9 cellular contexts compared by ENCODE assay signal in the genomic region with DNA sequence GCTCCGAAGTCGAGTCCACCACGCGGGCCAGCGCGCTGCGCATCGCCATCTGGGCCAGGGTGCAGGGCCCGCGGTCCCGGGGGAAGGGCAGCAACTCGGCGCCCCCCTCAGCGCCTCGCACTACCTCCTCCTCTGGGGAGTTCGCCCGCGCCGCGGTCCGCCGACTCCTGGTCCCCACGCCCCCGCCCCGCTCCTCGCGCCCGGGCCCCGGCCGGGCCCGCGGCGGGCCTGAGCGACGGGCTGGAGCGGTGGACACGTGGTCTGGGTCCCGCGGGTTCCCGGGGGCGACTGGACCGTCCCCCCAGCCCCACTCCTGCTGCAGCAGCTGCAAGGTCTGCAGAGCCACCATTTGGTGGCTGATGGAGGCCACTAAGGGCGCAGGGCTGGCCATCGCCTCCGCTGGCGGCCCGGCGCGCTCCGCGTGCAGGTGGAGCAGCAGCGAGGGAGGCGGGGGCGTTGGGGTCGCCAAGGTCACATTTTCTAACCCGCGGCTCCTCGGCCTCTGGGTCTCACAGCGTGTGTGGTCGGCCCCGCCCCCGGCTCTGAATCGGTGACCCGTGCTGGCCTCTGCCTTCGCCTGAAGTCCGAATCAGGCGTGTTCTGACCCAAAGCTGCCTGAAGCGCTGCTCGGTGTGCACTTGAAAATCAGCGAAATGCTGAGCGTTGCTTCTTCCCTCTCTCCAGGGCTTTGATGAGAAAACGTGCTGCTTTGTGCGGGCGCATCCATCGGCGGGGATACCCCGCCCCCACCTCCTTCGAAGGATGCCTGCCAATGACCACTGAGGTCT. TPM values are rescaled to one million over a fixed set of nuclear protein-coding genes. Genes with fewer than 3 reads are reported as not detected.
DNase-seq lines count a peak whose midpoint lies in the region; ATAC-seq and TF ChIP-seq lines count a peak whose summit lies in the region.
"Had no signal": no experiment of that assay in that cellular context is flagged by ENCODE, and none has a peak within 500 bp of the region (broad histone marks: within the 10 kb centered on the region; RNA-seq: fewer than 3 reads in every experiment).

A gene (minus strand): TSS at position 437 of the 788 bp plus-strand sequence. CDS start 46 bp downstream, at position 391.

- ATAC-seq in HG02981 (IDR thresholded peaks at IDR 0.05; ENCODE audit: unreplicated experiment), result no peak

- no peak for TF ChIP-seq POLR2A in transverse colon (IDR thresholded peaks at IDR 0.05)

- H3K4me1 Mint-ChIP-seq in activated CD4-positive, alpha-beta T cell treated with anti-CD3 and anti-CD28 coated beads, Interleukin-2, amount 10 ng/mL, durations not matched to agents 7 days and 5 days, result peaks cover 23% of the 10 kb centered on the region
- H3K4me1 Mint-ChIP-seq in activated CD4-positive, alpha-beta T cell treated with anti-CD3 and anti-CD28 coated beads, Interleukin-2, amount 10 ng/mL, durations not matched to agents 24 days and 14 days, result peaks cover 15% of the 10 kb centered on the region
- H3K4me1 Mint-ChIP-seq in neural crest cell, result peaks cover 15% of the 10 kb centered on the region

- CTCF ChIA-PET in activated CD4-positive, alpha-beta T cell treated with anti-CD3 and anti-CD28 coated beads, Interleukin-2, amount 10 ng/mL, durations not matched to agents 7 days and 5 days (lab: Charles Lee), result no interaction called here

- peaks cover 54% of the 10 kb centered on the region for H3K27me3 ChIP-seq in cardiac muscle cell
- H3K27me3 ChIP-seq in transverse colon, result peaks cover 18% of the 10 kb centered on the region

- H3K27ac ChIP-seq in cardiac muscle cell (no peak within 1 kb of the TSS), transverse colon (no peak within 1 kb of the TSS)

- H3K36me3 ChIP-seq in cardiac muscle cell (no peaks in the 10 kb centered on the region), transverse colon (no peaks in the 10 kb centered on the region)

- intact Hi-C loops in activated CD4-positive, alpha-beta T cell treated with anti-CD3 and anti-CD28 coated beads, Interleukin-2, amount 10 ng/mL, durations not matched to agents 24 days and 14 days (cut with micrococcal nuclease), result no loop called here
- intact Hi-C loops in transverse colon (cut with DNase I; ENCODE audit: low total_unique reads), result no loop called here

- POLR2A ChIA-PET in activated CD4-positive, alpha-beta T cell treated with anti-CD3 and anti-CD28 coated beads, Interleukin-2, amount 10 ng/mL, durations not matched to agents 7 days and 5 days (lab: Charles Lee), result no interaction called here

- in situ Hi-C loops in transverse colon (cut with MboI; ENCODE audit: low pct_ligation_motif_present in 1 of 4, low pct_unique_long_range_greater_than_20kb in 1 of 4, low sequenced_read_pairs in 3 of 4), result no loop called here

- H3K9me3 ChIP-seq in cardiac muscle cell (ENCODE audit: low read depth), result no peaks in the 10 kb centered on the region
- no peaks in the 10 kb centered on the region for H3K9me3 ChIP-seq in transverse colon

- peaks cover 2% of the 10 kb centered on the region for H3K9me3 Mint-ChIP-seq in activated CD4-positive, alpha-beta T cell treated with anti-CD3 and anti-CD28 coated beads, Interleukin-2, amount 10 ng/mL, durations not matched to agents 7 days and 5 days
- H3K9me3 Mint-ChIP-seq in activated CD4-positive, alpha-beta T cell treated with anti-CD3 and anti-CD28 coated beads, Interleukin-2, amount 10 ng/mL, durations not matched to agents 24 days and 14 days, result peaks cover 7% of the 10 kb centered on the region
- H3K9me3 Mint-ChIP-seq in neural crest cell, result no peaks in the 10 kb centered on the region

- H3K4me3 ChIP-seq in cardiac muscle cell (peak within 1 kb of the TSS; percentile 31), transverse colon (peak within 1 kb of the TSS in 3 of 4 donors; percentile 2 to 29 (median 22))

- H3K27ac Mint-ChIP-seq in activated CD4-positive, alpha-beta T cell treated with anti-CD3 and anti-CD28 coated beads, Interleukin-2, amount 10 ng/mL, durations not matched to agents 7 days and 5 days, result no peak within 1 kb of the TSS
- H3K27ac Mint-ChIP-seq in activated CD4-positive, alpha-beta T cell treated with anti-CD3 and anti-CD28 coated beads, Interleukin-2, amount 10 ng/mL, durations not matched to agents 24 days and 14 days, result no peak within 1 kb of the TSS
- peak within 1 kb of the TSS; percentile 76 for H3K27ac Mint-ChIP-seq in neural crest cell (ENCODE audit: unreplicated experiment)

- no peak for DNase-seq in activated CD4-positive, alpha-beta T cell treated with anti-CD3 and anti-CD28 coated beads, Interleukin-2, amount 10 ng/mL, durations not matched to agents 7 days and 5 days
- no peak for DNase-seq in activated CD4-positive, alpha-beta T cell treated with anti-CD3 and anti-CD28 coated beads, Interleukin-2, amount 10 ng/mL, durations not matched to agents 24 days and 14 days
- DNase-seq in cardiac muscle cell (ENCODE audit: low read depth in 1 of 2, low spot score in 1 of 2) (peak in 1 of 2 donors; percentile 23), neural crest cell (ENCODE audit: low read depth, low spot score) (peak; percentile 56), transverse colon (no peak), EL (no peak), GM19238 (ENCODE audit: insufficient read length, low spot score) (no peak)

- peaks cover 15% of the 10 kb centered on the region for H3K27me3 Mint-ChIP-seq in activated CD4-positive, alpha-beta T cell treated with anti-CD3 and anti-CD28 coated beads, Interleukin-2, amount 10 ng/mL, durations not matched to agents 7 days and 5 days
- H3K27me3 Mint-ChIP-seq in activated CD4-positive, alpha-beta T cell treated with anti-CD3 and anti-CD28 coated beads, Interleukin-2, amount 10 ng/mL, durations not matched to agents 24 days and 14 days, result peaks cover 17% of the 10 kb centered on the region
- peaks cover 46% of the 10 kb centered on the region for H3K27me3 Mint-ChIP-seq in neural crest cell (ENCODE audit: low read depth)

- H3K4me3 Mint-ChIP-seq in activated CD4-positive, alpha-beta T cell treated with anti-CD3 and anti-CD28 coated beads, Interleukin-2, amount 10 ng/mL, durations not matched to agents 7 days and 5 days, result peak within 1 kb of the TSS; percentile 8
- H3K4me3 Mint-ChIP-seq in activated CD4-positive, alpha-beta T cell treated with anti-CD3 and anti-CD28 coated beads, Interleukin-2, amount 10 ng/mL, durations not matched to agents 24 days and 14 days, result no peak within 1 kb of the TSS
- H3K4me3 Mint-ChIP-seq in neural crest cell, result peak within 1 kb of the TSS; percentile 88

- WGBS in transverse colon (ENCODE audit: low coverage in 1 of 2), 2 donors, result 62% methylated on average over 47 of the region's 78 CpGs; no CpG with 5 or more reads in 1 of the 2 donors

- peaks cover 5% of the 10 kb centered on the region for H3K36me3 Mint-ChIP-seq in activated CD4-positive, alpha-beta T cell treated with anti-CD3 and anti-CD28 coated beads, Interleukin-2, amount 10 ng/mL, durations not matched to agents 7 days and 5 days (ENCODE audit: low read depth)
- H3K36me3 Mint-ChIP-seq in activated CD4-positive, alpha-beta T cell treated with anti-CD3 and anti-CD28 coated beads, Interleukin-2, amount 10 ng/mL, durations not matched to agents 24 days and 14 days (ENCODE audit: low read depth), result no peaks in the 10 kb centered on the region
- peaks cover 5% of the 10 kb centered on the region for H3K36me3 Mint-ChIP-seq in neural crest cell (ENCODE audit: low read depth)

- TF ChIP-seq EP300 in transverse colon (IDR thresholded peaks at IDR 0.05; ENCODE audit: low read depth), result no peak

- no peaks in the 10 kb centered on the region for H3K4me1 ChIP-seq in cardiac muscle cell (ENCODE audit: low read depth)
- H3K4me1 ChIP-seq in transverse colon, result peaks cover 0 to 9% (median 0%) of the 10 kb centered on the region in 4 donors

- TF ChIP-seq CTCF in cardiac muscle cell (IDR thresholded peaks at IDR 0.05; ENCODE audit: low read depth, low read length) (no peak), neural crest cell (conservative IDR thresholded peaks at IDR 0.05) (no peak), transverse colon (IDR thresholded peaks at IDR 0.05) (no peak)

RNA-seq across cellular contexts. Expression of the gene that starts here (rescaled TPM):
- not detected for total RNA-seq in activated CD4-positive, alpha-beta T cell treated with anti-CD3 and anti-CD28 coated beads, Interleukin-2, amount 10 ng/mL, durations not matched to agents 7 days and 5 days
- total RNA-seq in activated CD4-positive, alpha-beta T cell treated with anti-CD3 and anti-CD28 coated beads, Interleukin-2, amount 10 ng/mL, durations not matched to agents 24 days and 14 days, result not detected in 2 replicates
- total RNA-seq in cardiac muscle cell (not detected in 2 replicates), neural crest cell (0.51 and 0.98 TPM in 2 replicates), transverse colon (under 1 TPM in 1 of 4 donors, not detected in 3; 0.16 TPM)
- polyA plus RNA-seq in cardiac muscle cell, result not detected in 2 replicates
- total RNA-seq: SK-MEL-5 had no signal

Comparison
In these comparisons a context has a peak if more than half of its experiments do, and no peak if none do; other contexts are left out.
1. Peak in DNase-seq in neural crest cell; RNA of the gene not detected or under 1 TPM.